ENCODE assay signal across 1 cellular context in the genomic region with DNA sequence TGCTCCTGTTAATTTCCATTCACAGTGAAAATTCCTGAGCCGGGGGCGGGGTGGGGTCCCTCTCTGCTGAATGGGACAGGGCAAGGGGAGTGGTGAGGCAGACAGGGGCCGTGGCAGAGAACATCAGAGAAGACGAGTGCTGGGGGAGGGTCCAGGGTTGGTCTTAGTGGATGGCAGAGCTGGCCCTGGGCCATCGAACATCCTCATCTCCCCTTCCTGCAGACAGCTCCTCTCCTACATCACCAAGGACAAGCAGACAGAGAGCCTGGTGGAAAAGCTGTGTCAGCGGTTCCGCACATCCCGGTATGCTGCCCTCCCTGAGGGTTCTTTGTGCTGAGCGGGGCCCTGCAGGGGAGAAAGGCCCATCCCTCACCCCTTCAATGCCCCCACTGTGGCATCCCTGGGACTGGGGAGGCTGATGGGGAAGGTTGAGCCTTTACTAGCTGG.
TF ChIP-seq lines count a peak whose summit lies in the region.

No MANE protein-coding gene starts in this region.

TF ChIP-seq in K562, 482 proteins besides CTCF, POLR2A, EP300 and RAD21:
- no peak for TF ChIP-seq CEBPG (CRISPR knock-in tag; IDR thresholded peaks at IDR 0.05)
- no peak for TF ChIP-seq CEBPG (tag; conservative IDR thresholded peaks at IDR 0.05 in 1 of 2, IDR thresholded peaks at IDR 0.05 in 1 of 2)
- TF ChIP-seq, protein P1, sequence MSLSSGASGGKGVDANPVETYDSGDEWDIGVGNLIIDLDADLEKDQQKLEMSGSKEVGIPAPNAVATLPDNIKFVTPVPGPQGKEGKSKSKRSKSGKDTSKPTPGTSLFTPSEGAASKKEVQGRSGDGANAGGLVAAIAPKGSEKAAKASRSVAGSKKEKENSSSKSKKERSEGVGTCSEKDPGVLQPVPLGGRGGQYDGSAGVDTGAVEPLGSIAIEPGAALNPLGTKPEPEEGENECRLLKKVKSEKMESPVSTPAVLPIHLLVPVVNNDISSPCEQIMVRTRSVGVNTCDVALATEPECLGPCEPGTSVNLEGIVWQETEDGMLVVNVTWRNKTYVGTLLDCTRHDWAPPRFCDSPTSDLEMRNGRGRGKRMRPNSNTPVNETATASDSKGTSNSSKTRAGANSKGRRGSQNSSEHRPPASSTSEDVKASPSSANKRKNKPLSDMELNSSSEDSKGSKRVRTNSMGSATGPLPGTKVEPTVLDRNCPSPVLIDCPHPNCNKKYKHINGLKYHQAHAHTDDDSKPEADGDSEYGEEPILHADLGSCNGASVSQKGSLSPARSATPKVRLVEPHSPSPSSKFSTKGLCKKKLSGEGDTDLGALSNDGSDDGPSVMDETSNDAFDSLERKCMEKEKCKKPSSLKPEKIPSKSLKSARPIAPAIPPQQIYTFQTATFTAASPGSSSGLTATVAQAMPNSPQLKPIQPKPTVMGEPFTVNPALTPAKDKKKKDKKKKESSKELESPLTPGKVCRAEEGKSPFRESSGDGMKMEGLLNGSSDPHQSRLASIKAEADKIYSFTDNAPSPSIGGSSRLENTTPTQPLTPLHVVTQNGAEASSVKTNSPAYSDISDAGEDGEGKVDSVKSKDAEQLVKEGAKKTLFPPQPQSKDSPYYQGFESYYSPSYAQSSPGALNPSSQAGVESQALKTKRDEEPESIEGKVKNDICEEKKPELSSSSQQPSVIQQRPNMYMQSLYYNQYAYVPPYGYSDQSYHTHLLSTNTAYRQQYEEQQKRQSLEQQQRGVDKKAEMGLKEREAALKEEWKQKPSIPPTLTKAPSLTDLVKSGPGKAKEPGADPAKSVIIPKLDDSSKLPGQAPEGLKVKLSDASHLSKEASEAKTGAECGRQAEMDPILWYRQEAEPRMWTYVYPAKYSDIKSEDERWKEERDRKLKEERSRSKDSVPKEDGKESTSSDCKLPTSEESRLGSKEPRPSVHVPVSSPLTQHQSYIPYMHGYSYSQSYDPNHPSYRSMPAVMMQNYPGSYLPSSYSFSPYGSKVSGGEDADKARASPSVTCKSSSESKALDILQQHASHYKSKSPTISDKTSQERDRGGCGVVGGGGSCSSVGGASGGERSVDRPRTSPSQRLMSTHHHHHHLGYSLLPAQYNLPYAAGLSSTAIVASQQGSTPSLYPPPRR (CRISPR knock-in tag; IDR thresholded peaks at IDR 0.05; ENCODE audit: borderline replicate concordance): no peak
- peak; percentile 49; the same call in 1 of the 2 replicates for TF ChIP-seq ZNF316 (IDR thresholded peaks at IDR 0.05)
- TF ChIP-seq, protein P2, sequence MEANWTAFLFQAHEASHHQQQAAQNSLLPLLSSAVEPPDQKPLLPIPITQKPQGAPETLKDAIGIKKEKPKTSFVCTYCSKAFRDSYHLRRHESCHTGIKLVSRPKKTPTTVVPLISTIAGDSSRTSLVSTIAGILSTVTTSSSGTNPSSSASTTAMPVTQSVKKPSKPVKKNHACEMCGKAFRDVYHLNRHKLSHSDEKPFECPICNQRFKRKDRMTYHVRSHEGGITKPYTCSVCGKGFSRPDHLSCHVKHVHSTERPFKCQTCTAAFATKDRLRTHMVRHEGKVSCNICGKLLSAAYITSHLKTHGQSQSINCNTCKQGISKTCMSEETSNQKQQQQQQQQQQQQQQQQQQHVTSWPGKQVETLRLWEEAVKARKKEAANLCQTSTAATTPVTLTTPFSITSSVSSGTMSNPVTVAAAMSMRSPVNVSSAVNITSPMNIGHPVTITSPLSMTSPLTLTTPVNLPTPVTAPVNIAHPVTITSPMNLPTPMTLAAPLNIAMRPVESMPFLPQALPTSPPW (CRISPR knock-in tag; IDR thresholded peaks at IDR 0.05): no peak
- no peak for TF ChIP-seq CC2D1A (IDR thresholded peaks at IDR 0.05)
- TF ChIP-seq ZNF324 (CRISPR knock-in tag; IDR thresholded peaks at IDR 0.05): no peak
- no peak for TF ChIP-seq ZNF717 (CRISPR knock-in tag; IDR thresholded peaks at IDR 0.05)
- no peak for TF ChIP-seq FOXK2 (conservative IDR thresholded peaks at IDR 0.05 in 1 of 2, IDR thresholded peaks at IDR 0.05 in 1 of 2; ENCODE audit: low read depth in 2 of 2)
- no peak for TF ChIP-seq TFAM (CRISPR knock-in tag; conservative IDR thresholded peaks at IDR 0.05)
- TF ChIP-seq ZNF165 (CRISPR knock-in tag; IDR thresholded peaks at IDR 0.05; ENCODE audit: borderline replicate concordance): no peak
- TF ChIP-seq, protein P3, sequence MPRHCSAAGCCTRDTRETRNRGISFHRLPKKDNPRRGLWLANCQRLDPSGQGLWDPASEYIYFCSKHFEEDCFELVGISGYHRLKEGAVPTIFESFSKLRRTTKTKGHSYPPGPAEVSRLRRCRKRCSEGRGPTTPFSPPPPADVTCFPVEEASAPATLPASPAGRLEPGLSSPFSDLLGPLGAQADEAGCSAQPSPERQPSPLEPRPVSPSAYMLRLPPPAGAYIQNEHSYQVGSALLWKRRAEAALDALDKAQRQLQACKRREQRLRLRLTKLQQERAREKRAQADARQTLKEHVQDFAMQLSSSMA (CRISPR knock-in tag; IDR thresholded peaks at IDR 0.05): no peak
- TF ChIP-seq KDM4B (IDR thresholded peaks at IDR 0.05; ENCODE audit: borderline replicate concordance in 2 of 2, low read depth in 1 of 2): no peak
- TF ChIP-seq ARHGAP35 (IDR thresholded peaks at IDR 0.05; ENCODE audit: partially characterized antibody): no peak
- no peak for TF ChIP-seq ZNF143 (CRISPR knock-in tag; IDR thresholded peaks at IDR 0.05)
- TF ChIP-seq C11orf30 (IDR thresholded peaks at IDR 0.05; ENCODE audit: low read depth): peak; percentile 46
- peak; percentile 13; the same call in 1 of the 2 replicates for TF ChIP-seq MAFG (tag; conservative IDR thresholded peaks at IDR 0.05)
- TF ChIP-seq, protein P4, sequence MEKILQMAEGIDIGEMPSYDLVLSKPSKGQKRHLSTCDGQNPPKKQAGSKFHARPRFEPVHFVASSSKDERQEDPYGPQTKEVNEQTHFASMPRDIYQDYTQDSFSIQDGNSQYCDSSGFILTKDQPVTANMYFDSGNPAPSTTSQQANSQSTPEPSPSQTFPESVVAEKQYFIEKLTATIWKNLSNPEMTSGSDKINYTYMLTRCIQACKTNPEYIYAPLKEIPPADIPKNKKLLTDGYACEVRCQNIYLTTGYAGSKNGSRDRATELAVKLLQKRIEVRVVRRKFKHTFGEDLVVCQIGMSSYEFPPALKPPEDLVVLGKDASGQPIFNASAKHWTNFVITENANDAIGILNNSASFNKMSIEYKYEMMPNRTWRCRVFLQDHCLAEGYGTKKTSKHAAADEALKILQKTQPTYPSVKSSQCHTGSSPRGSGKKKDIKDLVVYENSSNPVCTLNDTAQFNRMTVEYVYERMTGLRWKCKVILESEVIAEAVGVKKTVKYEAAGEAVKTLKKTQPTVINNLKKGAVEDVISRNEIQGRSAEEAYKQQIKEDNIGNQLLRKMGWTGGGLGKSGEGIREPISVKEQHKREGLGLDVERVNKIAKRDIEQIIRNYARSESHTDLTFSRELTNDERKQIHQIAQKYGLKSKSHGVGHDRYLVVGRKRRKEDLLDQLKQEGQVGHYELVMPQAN (IDR thresholded peaks at IDR 0.05; ENCODE audit: borderline replicate concordance): no peak
- TF ChIP-seq, protein P5, sequence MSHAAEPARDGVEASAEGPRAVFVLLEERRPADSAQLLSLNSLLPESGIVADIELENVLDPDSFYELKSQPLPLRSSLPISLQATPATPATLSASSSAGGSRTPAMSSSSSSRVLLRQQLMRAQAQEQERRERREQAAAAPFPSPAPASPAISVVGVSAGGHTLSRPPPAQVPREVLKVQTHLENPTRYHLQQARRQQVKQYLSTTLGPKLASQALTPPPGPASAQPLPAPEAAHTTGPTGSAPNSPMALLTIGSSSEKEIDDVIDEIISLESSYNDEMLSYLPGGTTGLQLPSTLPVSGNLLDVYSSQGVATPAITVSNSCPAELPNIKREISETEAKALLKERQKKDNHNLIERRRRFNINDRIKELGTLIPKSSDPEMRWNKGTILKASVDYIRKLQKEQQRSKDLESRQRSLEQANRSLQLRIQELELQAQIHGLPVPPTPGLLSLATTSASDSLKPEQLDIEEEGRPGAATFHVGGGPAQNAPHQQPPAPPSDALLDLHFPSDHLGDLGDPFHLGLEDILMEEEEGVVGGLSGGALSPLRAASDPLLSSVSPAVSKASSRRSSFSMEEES (CRISPR knock-in tag; IDR thresholded peaks at IDR 0.05): no peak
- TF ChIP-seq CHD4 (IDR thresholded peaks at IDR 0.05; ENCODE audit: insufficient read depth, insufficient replicate concordance, low read depth, low read length, poor library complexity, severe bottlenecking): no peak
